ENCODE assay signal across 9 cellular contexts in the genomic region with DNA sequence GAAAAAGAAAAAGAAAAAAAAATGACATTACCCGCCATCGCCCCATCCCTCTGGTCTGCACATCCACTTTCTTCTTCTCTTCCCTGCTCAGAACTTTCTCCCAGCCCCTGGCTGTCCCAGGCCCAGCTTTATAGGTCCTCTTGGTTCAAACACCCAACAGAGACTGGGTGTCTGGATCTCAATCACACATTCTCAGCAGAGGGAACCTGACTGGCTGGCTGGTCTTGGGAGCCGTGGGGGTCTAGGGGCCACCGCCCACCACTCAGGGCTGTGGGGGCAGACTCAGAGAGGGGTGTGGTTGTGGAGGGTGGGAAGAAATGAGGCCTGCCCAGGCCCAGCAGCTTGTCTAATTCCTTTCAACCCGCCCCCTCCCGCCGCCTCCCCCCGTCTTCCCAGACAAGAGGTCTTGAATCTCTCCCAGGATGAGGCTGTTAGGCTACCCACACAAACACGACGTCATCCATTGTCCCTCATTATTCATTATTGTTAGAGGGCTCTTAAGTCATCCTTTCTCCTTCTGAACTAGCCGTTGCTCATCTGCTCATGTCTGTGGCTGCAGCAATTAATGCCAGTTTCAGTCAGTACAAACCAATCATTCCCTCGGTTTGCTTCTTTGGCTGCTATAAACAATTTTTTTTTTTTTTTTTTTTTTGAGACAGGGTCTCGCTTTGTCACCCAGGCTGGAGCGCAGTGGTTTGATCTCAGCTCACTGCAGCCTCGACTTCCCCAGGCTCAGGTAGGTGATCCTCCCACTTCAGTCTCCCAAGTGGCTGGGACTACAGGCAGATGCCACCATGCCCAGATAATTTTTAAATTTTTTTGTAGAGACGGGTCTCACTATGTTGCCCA. TPM values are rescaled to one million over a fixed set of nuclear protein-coding genes. Genes with fewer than 3 reads are reported as not detected.
DNase-seq lines count a peak whose midpoint lies in the region; ATAC-seq, FAIRE-seq and TF ChIP-seq lines count a peak whose summit lies in the region.
"Had no signal": no experiment of that assay in that cellular context is flagged by ENCODE, and none has a peak within 500 bp of the region (broad histone marks: within the 10 kb centered on the region; RNA-seq: fewer than 3 reads in every experiment).

No MANE protein-coding gene starts in this region.

- H3K36me3 ChIP-seq in MM.1S (replicated peaks; ENCODE audit: insufficient read depth, low read length) (no peaks in the 10 kb centered on the region), GM12878 (ENCODE audit: control insufficient read depth in 2 of 2, insufficient read depth in 2 of 2, low read length in 1 of 2) (no peaks in the 10 kb centered on the region), right lobe of liver (no peaks in the 10 kb centered on the region)

- no peaks in the 10 kb centered on the region for H3K9me2 ChIP-seq in MM.1S (replicated peaks; ENCODE audit: insufficient read depth, low read length)

- H3K79me2 ChIP-seq in MM.1S (ENCODE audit: low read length) (no peaks in the 10 kb centered on the region), GM12878 (ENCODE audit: control insufficient read depth, insufficient read depth, low read length) (no peaks in the 10 kb centered on the region)

- CTCF ChIA-PET in GM12878 (lab: Yijun Ruan, JAX) = interaction anchor here (0.6 to 2.5 kb wide), 5 partner anchors 16 to 126 kb away, joined by 3 to 10 read pairs (median 5); a partner anchor contains a TSS

- peak; percentile 51 for ATAC-seq in GM12878
- ATAC-seq in right lobe of liver = no peak
- ATAC-seq in HG02623 (IDR thresholded peaks at IDR 0.05; ENCODE audit: unreplicated experiment) = no peak
- no peak for ATAC-seq in GM18517 (IDR thresholded peaks at IDR 0.05; ENCODE audit: unreplicated experiment)
- no peak for ATAC-seq in GM21619 (IDR thresholded peaks at IDR 0.05; ENCODE audit: unreplicated experiment)

- in situ Hi-C loops in GM12878 (cut with MboI) = no loop called here

- RAD21 ChIA-PET in GM12878 (lab: Charles Lee; ENCODE audit: unreplicated experiment) = interaction anchor here (1.0 to 2.4 kb wide), 6 partner anchors 9 to 126 kb away, joined by 3 to 12 read pairs (median 8); a partner anchor contains a TSS

- H3F3A ChIP-seq in MM.1S (ENCODE audit: insufficient read depth, low read length) = peaks cover 8% of the 10 kb centered on the region; the same call in 1 of the 2 replicates

- H3K4me1 ChIP-seq in MM.1S (ENCODE audit: low read length) (no peaks in the 10 kb centered on the region), GM12878 (ENCODE audit: control insufficient read depth, insufficient read depth, low read length) (peaks cover 3% of the 10 kb centered on the region; the same call in 1 of the 2 replicates), right lobe of liver (peaks cover 0 to 7% (median 3%) of the 10 kb centered on the region in 4 donors)

- TF ChIP-seq RAD21 in GM12878 (IDR thresholded peaks at IDR 0.05; ENCODE audit: insufficient read depth, low read depth, low read length) = no peak

- POLR2A ChIA-PET in GM12878 (lab: Charles Lee) = interaction anchor here (0.6 to 1.4 kb wide), 6 partner anchors 11 to 132 kb away, joined by 3 to 6 read pairs (median 4); no protein-coding TSS in a partner anchor

- H3K9me3 ChIP-seq in MM.1S (replicated peaks; ENCODE audit: insufficient read depth, low read length) (no peaks in the 10 kb centered on the region), GM12878 (replicated peaks; ENCODE audit: control insufficient read depth, insufficient read depth, low read length) (no peaks in the 10 kb centered on the region), right lobe of liver (no peaks in the 10 kb centered on the region)

- DNase-seq in AG10803 (ENCODE audit: low read depth) = peak; percentile 53
- no peak for DNase-seq in MM.1S
- DNase-seq in GM12878 (ENCODE audit: low read depth, low spot score) = no peak
- DNase-seq in right lobe of liver = no peak
- no peak for DNase-seq in GM19238 (ENCODE audit: insufficient read length, low spot score)

- H3K9ac ChIP-seq in MM.1S (ENCODE audit: low read length) (no peak overlapping the region; the same call in 1 of the 2 replicates), GM12878 (ENCODE audit: control insufficient read depth, insufficient read depth, low read length) (no peak overlapping the region)

- no peaks in the 10 kb centered on the region for H4K20me1 ChIP-seq in MM.1S (ENCODE audit: insufficient read depth, low read length)
- no peaks in the 10 kb centered on the region for H4K20me1 ChIP-seq in GM12878 (ENCODE audit: control insufficient read depth, insufficient read depth)

- WGBS in GM12878 (ENCODE audit: insufficient coverage, insufficient replicate concordance, low lambda C conversion rate, missing lambda C conversion rate) = 50% methylated on average over 13 of the region's 16 CpGs
- WGBS in right lobe of liver (ENCODE audit: insufficient coverage, low coverage, low lambda C conversion rate, missing lambda C conversion rate) = 81% methylated on average over 11 of the region's 16 CpGs

- TF ChIP-seq EP300 in GM12878 (IDR thresholded peaks at IDR 0.05; ENCODE audit: borderline replicate concordance in 1 of 2, control insufficient read depth in 1 of 2, low read depth in 2 of 2, low read length in 2 of 2) = no peak

- TF ChIP-seq POLR2A in GM12878 (IDR thresholded peaks at IDR 0.05; ENCODE audit: low read depth, low read length) (no peak), right lobe of liver (IDR thresholded peaks at IDR 0.05) (no peak)

- SMC1A ChIA-PET in GM12878 (lab: Charles Lee; ENCODE audit: uncharacterized antibody, unreplicated experiment) = interaction anchor here (1.1 to 4.5 kb wide), 5 partner anchors 9 to 126 kb away, joined by 4 to 26 read pairs (median 5); a partner anchor contains a TSS

- H3K27me3 ChIP-seq in MM.1S (replicated peaks; ENCODE audit: insufficient read depth, low read length) (no peaks in the 10 kb centered on the region), GM12878 (replicated peaks in 1 of 2; ENCODE audit: control insufficient read depth in 2 of 2, insufficient read depth in 2 of 2, low read length in 1 of 2) (no peaks in the 10 kb centered on the region), right lobe of liver (no peaks in the 10 kb centered on the region)

- H2AFZ ChIP-seq in MM.1S (ENCODE audit: low read length) = 0 out of 2 replicates have a peak overlapping the region, but pooled peaks have one; percentile 27
- H2AFZ ChIP-seq in GM12878 (ENCODE audit: control insufficient read depth, low read depth, low read length) = peak overlapping the region; percentile 0; the same call in 1 of the 2 replicates

- peak overlapping the region; percentile 37; the same call in 1 of the 2 replicates for H3K4me2 ChIP-seq in MM.1S (ENCODE audit: low read depth, low read length)
- no peak overlapping the region for H3K4me2 ChIP-seq in GM12878 (ENCODE audit: control insufficient read depth, insufficient read depth)

- no peak overlapping the region for H3K4me3 ChIP-seq in AG10803 (ENCODE audit: low read length)
- H3K4me3 ChIP-seq in MM.1S (ENCODE audit: low read length) = no peak overlapping the region
- no peak overlapping the region; the same call in 1 of the 2 replicates for H3K4me3 ChIP-seq in GM12878
- no peak overlapping the region for H3K4me3 ChIP-seq in right lobe of liver

- TF ChIP-seq CTCF in AG10803 (conservative IDR thresholded peaks at IDR 0.05; ENCODE audit: low read length) (no peak), MM.1S (IDR thresholded peaks at IDR 0.05; ENCODE audit: low read length) (no peak), GM12878 (IDR thresholded peaks at IDR 0.05 in 2 of 3, conservative IDR thresholded peaks at IDR 0.05 in 1 of 3; ENCODE audit: control insufficient read depth in 2 of 3, extremely low read depth in 1 of 3, insufficient read depth in 1 of 3, low read depth in 3 of 3, low read length in 3 of 3) (no peak), right lobe of liver (IDR thresholded peaks at IDR 0.05) (no peak)

- peak overlapping the region; percentile 36; the same call in 1 of the 2 replicates for H3K27ac ChIP-seq in MM.1S (ENCODE audit: low read length)
- H3K27ac ChIP-seq in GM12878 (ENCODE audit: control insufficient read depth, insufficient read depth) = no peak overlapping the region
- peak overlapping the region in 2 of 3 donors; percentile 77 to 89 for H3K27ac ChIP-seq in right lobe of liver

- intact Hi-C loops in GM12878 (cut with micrococcal nuclease; ENCODE audit: unreplicated experiment) = loop anchor here (1.0 kb wide), 1 partner anchor 41 kb away; a partner anchor contains a TSS
- intact Hi-C loops in right lobe of liver (cut with DNase I) = no loop called here

- FAIRE-seq in GM12878 (lab: Jason Lieb, UNC) = no peak
- FAIRE-seq: GM18507 had no signal

- BruUV-seq in GM12878 (replicated peaks; lab: Mats Ljungman, UMichigan) = no TSS peak

RNA-seq across cellular contexts. Expression of a gene that starts 40.6 kb away (rescaled TPM):
- total RNA-seq in GM12878 (2013; cell fraction: nucleolus; rRNA removed) = 47.2 and 52.6 TPM in 2 replicates
- total RNA-seq in GM12878 (2014; rRNA removed) (58.7 and 75.0 TPM in 2 replicates), GM12878 (2014; rRNA removed; fragmentation: Illumina TruSeq; extraction: Trizol) (79.4 and 81.4 TPM in 2 replicates), GM12878 (2021) (107 and 112 TPM in 2 replicates), right lobe of liver (10 to 100 TPM; 35.0 to 63.6 (median 44.3) TPM)
- 17.7 TPM for polyA plus RNA-seq in GM12878 (2011; ENCODE audit: low read depth)
- polyA plus RNA-seq in GM12878 (2011; rRNA removed) (50.2 and 59.5 TPM in 2 replicates), GM12878 (2014; fragmentation: Illumina TruSeq; extraction: Trizol) (92.6 and 119 TPM in 2 replicates), GM12878 (2014; fragmentation: Nextera tagmentation; extraction: Ambion mirVana) (10 to 100 TPM; 20.4 to 26.5 TPM), GM12878 (2014; rRNA removed) (44.1 and 59.9 TPM in 2 replicates), GM12878 (2016; fragmentation: Nextera tagmentation; extraction: Ambion mirVana) (100 to 1,000 TPM in 1 of 2 experiments, 10 to 100 TPM in 1; 97.9 to 102 TPM)
- 24.1 and 32.8 TPM in 2 replicates for polyA plus RNA-seq in GM12878 (2011; cell fraction: cytosol; rRNA removed)
- 18.8 and 20.0 TPM in 2 replicates for polyA plus RNA-seq in GM12878 (2011; cell fraction: nucleus; rRNA removed)
- 35.1 and 43.5 TPM in 2 replicates for polyA plus RNA-seq in GM12878 (2012)
- 17.1 and 23.8 TPM in 2 replicates for polyA minus RNA-seq in GM12878 (2011; rRNA and poly(A)+ RNA removed)
- 18.4 and 21.4 TPM in 2 replicates for polyA minus RNA-seq in GM12878 (2011; cell fraction: cytosol; rRNA and poly(A)+ RNA removed)
- polyA minus RNA-seq in GM12878 (2011; cell fraction: nucleus; rRNA and poly(A)+ RNA removed) = 10.4 and 16.9 TPM in 2 replicates
